In the genomic region with DNA sequence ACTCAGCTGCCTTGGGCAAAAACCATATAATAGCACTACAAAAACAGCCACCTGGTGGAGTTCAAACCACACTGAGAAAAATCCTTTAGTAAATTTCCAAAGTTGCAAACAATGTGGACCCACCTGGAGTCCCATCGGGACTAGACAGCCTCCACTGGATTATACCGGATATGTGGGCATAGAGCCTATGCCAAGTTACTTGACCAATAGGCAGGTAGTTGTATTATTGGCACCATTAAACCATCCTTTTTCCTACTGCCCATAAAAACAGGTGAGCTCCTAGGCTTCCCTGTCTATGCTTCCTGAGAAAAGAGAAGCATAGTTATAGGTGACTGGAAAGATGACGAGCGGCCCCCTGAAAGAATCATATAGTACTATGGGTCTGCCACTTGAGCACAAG, we compare ENCODE assay signal across 24 cellular contexts. TPM values are rescaled to one million over a fixed set of nuclear protein-coding genes. Genes with fewer than 3 reads are reported as not detected.
DNase-seq lines count a peak whose midpoint lies in the region; ATAC-seq, FAIRE-seq and TF ChIP-seq lines count a peak whose summit lies in the region.
"Had no signal": no experiment of that assay in that cellular context is flagged by ENCODE, and none has a peak within 500 bp of the region (broad histone marks: within the 10 kb centered on the region; RNA-seq: fewer than 3 reads in every experiment).

No MANE protein-coding gene starts in this region.

- BruUV-seq in HCT116 (replicated peaks; lab: Mats Ljungman, UMichigan) = no TSS peak

- no peak overlapping the region for H3K27ac ChIP-seq in HCT116 (ENCODE audit: low read depth, low read length)
- H3K27ac ChIP-seq in hepatocyte = peak overlapping the region; percentile 56
- H3K27ac ChIP-seq: SJSA1 had no signal

- CTCF ChIA-PET in HCT116 (lab: Charles Lee) = interaction anchor here (1.3 to 1.4 kb wide), 2 partner anchors 15 to 87 kb away, joined by 3 to 8 read pairs; no protein-coding TSS in a partner anchor
- CTCF ChIA-PET in activated CD4-positive, alpha-beta T cell treated with anti-CD3 and anti-CD28 coated beads, Interleukin-2, amount 10 ng/mL, durations not matched to agents 7 days and 5 days (lab: Charles Lee) = interaction anchor here (0.8 kb wide), 1 partner anchor 15 kb away, joined by 3 read pairs; no protein-coding TSS in a partner anchor

- no peak overlapping the region for H3K4me2 ChIP-seq in HCT116 (ENCODE audit: low read length)
- no peak overlapping the region for H3K4me2 ChIP-seq in hepatocyte
- H3K4me2 ChIP-seq: GM23338 had no signal

- no peaks in the 10 kb centered on the region for H3K36me3 ChIP-seq in HCT116 (ENCODE audit: control insufficient read depth in 1 of 2, insufficient read depth in 2 of 2, low read length in 2 of 2)
- H3K36me3 ChIP-seq in bronchial epithelial cell (ENCODE audit: control insufficient read depth, insufficient read depth, low read length) = no peaks in the 10 kb centered on the region
- no peaks in the 10 kb centered on the region for H3K36me3 ChIP-seq in hepatocyte (replicated peaks; ENCODE audit: insufficient read depth, low read depth)
- H3K36me3 ChIP-seq: SJSA1 had no signal

- H3K9ac ChIP-seq in HCT116 (ENCODE audit: low read length) = no peak overlapping the region

- H3K27me3 ChIP-seq in HCT116 (ENCODE audit: insufficient read depth, low read length) (no peaks in the 10 kb centered on the region), bronchial epithelial cell (ENCODE audit: control insufficient read depth, insufficient read depth, low read length) (no peaks in the 10 kb centered on the region), hepatocyte (no peaks in the 10 kb centered on the region)
- H3K27me3 ChIP-seq: SJSA1 had no signal

- no peaks in the 10 kb centered on the region for H3K36me3 Mint-ChIP-seq in activated CD4-positive, alpha-beta T cell treated with anti-CD3 and anti-CD28 coated beads, Interleukin-2, amount 10 ng/mL, durations not matched to agents 7 days and 5 days (ENCODE audit: low read depth)
- H3K36me3 Mint-ChIP-seq: IgD-negative memory B cell had no signal

- POLR2A ChIA-PET in HCT116 (lab: Charles Lee) = no interaction called here
- POLR2A ChIA-PET in activated CD4-positive, alpha-beta T cell treated with anti-CD3 and anti-CD28 coated beads, Interleukin-2, amount 10 ng/mL, durations not matched to agents 7 days and 5 days (lab: Charles Lee) = no interaction called here

- no peaks in the 10 kb centered on the region for H3K9me3 Mint-ChIP-seq in activated CD4-positive, alpha-beta T cell treated with anti-CD3 and anti-CD28 coated beads, Interleukin-2, amount 10 ng/mL, durations not matched to agents 7 days and 5 days
- H3K9me3 Mint-ChIP-seq: CD4-positive, alpha-beta T cell had no signal

- H3K4me3 ChIP-seq in HCT116 (replicated peaks in 1 of 2; ENCODE audit: low read depth in 1 of 2, low read length in 2 of 2) (no peak overlapping the region), bronchial epithelial cell (ENCODE audit: low read depth, low read length) (no peak overlapping the region), hepatocyte (no peak overlapping the region)
- H3K4me3 ChIP-seq: GM23338, SJSA1 had no signal

- no peak for DNase-seq in HCT116 (ENCODE audit: low read depth, low spot score)
- DNase-seq in NCI-H146 (lab: John Stamatoyannopoulos, UW) = peak; percentile 18
- DNase-seq in bronchial epithelial cell (ENCODE audit: low read depth) = no peak
- DNase-seq in hepatocyte (ENCODE audit: low spot score) = no peak
- no peak for DNase-seq in DMS 273 treated with DMSO at 0.1 percent for 48 hours (lab: John Stamatoyannopoulos, UW)
- no peak for DNase-seq in activated CD4-positive, alpha-beta T cell treated with anti-CD3 and anti-CD28 coated beads, Interleukin-2, amount 10 ng/mL, durations not matched to agents 7 days and 5 days
- DNase-seq in amniotic stem cell (lab: John Stamatoyannopoulos, UW) = no peak
- DNase-seq in NAMALWA (ENCODE audit: low spot score) = no peak
- DNase-seq: Caco-2; CD4-positive, alpha-beta T cell; HCEC 1CT; Karpas-422; NCI-H1417; NCI-H187 treated with DMSO at 0.1 percent for 48 hours; NCI-H526; T-helper 1 cell had no signal

- no peaks in the 10 kb centered on the region for H3K9me3 ChIP-seq in HCT116 (ENCODE audit: control insufficient read depth in 1 of 2, insufficient read depth in 1 of 2, low read depth in 1 of 2, low read length in 2 of 2)
- no peaks in the 10 kb centered on the region for H3K9me3 ChIP-seq in hepatocyte (ENCODE audit: low read depth)
- H3K9me3 ChIP-seq: Caco-2, SJSA1 had no signal

- peaks cover 8% of the 10 kb centered on the region for H3K27me3 Mint-ChIP-seq in activated CD4-positive, alpha-beta T cell treated with anti-CD3 and anti-CD28 coated beads, Interleukin-2, amount 10 ng/mL, durations not matched to agents 7 days and 5 days

- ATAC-seq in HCT116 = no peak
- ATAC-seq: GM23338, Right ventricle myocardium inferior had no signal

- H3K4me1 Mint-ChIP-seq in activated CD4-positive, alpha-beta T cell treated with anti-CD3 and anti-CD28 coated beads, Interleukin-2, amount 10 ng/mL, durations not matched to agents 7 days and 5 days = no peaks in the 10 kb centered on the region

- peak; percentile 66 for FAIRE-seq in bronchial epithelial cell (lab: Jason Lieb, UNC)
- FAIRE-seq: G401.6, GM12892, RCC 7860 had no signal

- H3K4me1 ChIP-seq in HCT116 (ENCODE audit: control insufficient read depth in 1 of 2, insufficient read depth in 2 of 2, low read length in 2 of 2) (peaks cover 0 to 7% of the 10 kb centered on the region in 2 experiments; a peak in 2 of 4 replicates), hepatocyte (ENCODE audit: insufficient read depth) (peaks cover 6% of the 10 kb centered on the region)
- H3K4me1 ChIP-seq: SJSA1 had no signal

- no peak overlapping the region for H3K4me3 Mint-ChIP-seq in activated CD4-positive, alpha-beta T cell treated with anti-CD3 and anti-CD28 coated beads, Interleukin-2, amount 10 ng/mL, durations not matched to agents 7 days and 5 days
- H3K4me3 Mint-ChIP-seq: CD4-positive, alpha-beta T cell; GM23338; IgD-negative memory B cell had no signal

- H2AFZ ChIP-seq in HCT116 (ENCODE audit: low read depth, low read length, poor library complexity, severe bottlenecking) (no peak overlapping the region), hepatocyte (no peak overlapping the region)
- H2AFZ ChIP-seq: GM23338 had no signal

- no peak overlapping the region for H3K27ac Mint-ChIP-seq in activated CD4-positive, alpha-beta T cell treated with anti-CD3 and anti-CD28 coated beads, Interleukin-2, amount 10 ng/mL, durations not matched to agents 7 days and 5 days
- H3K27ac Mint-ChIP-seq: CD4-positive, alpha-beta T cell; GM23338; IgD-negative memory B cell had no signal

- H3K79me2 ChIP-seq in HCT116 (ENCODE audit: insufficient read depth, low read length) = no peaks in the 10 kb centered on the region
- no peaks in the 10 kb centered on the region for H3K79me2 ChIP-seq in hepatocyte

- TF ChIP-seq CTCF in HCT116 (IDR thresholded peaks at IDR 0.05 in 2 of 3, conservative IDR thresholded peaks at IDR 0.05 in 1 of 3; ENCODE audit: borderline replicate concordance in 1 of 3, insufficient read depth in 1 of 3, low read depth in 2 of 3, low read length in 2 of 3) = 0 out of 6 replicates have a peak, but pooled peaks of 1 of the 3 experiments have one; percentile 2
- no peak for TF ChIP-seq CTCF in bronchial epithelial cell (IDR thresholded peaks at IDR 0.05; ENCODE audit: insufficient read depth, low read length, severe bottlenecking)
- no peak for TF ChIP-seq CTCF in hepatocyte (IDR thresholded peaks at IDR 0.05; ENCODE audit: poor library complexity)

- H4K20me1 ChIP-seq in HCT116 (ENCODE audit: insufficient read depth) (no peaks in the 10 kb centered on the region), hepatocyte (ENCODE audit: insufficient read depth, poor library complexity, severe bottlenecking) (no peaks in the 10 kb centered on the region)

- peak; percentile 19; the same call in 1 of the 2 replicates for TF ChIP-seq RAD21 in HCT116 (IDR thresholded peaks at IDR 0.05; ENCODE audit: low read depth)

- TF ChIP-seq POLR2A in HCT116 (IDR thresholded peaks at IDR 0.05; ENCODE audit: borderline replicate concordance, extremely low read depth, insufficient read depth, insufficient read length) = no peak

- intact Hi-C loops in HCT116 (cut with micrococcal nuclease) = no loop called here

- H3K9me2 ChIP-seq in HCT116 (ENCODE audit: insufficient read depth) (0 out of 2 replicates have a peak, but pooled peaks cover 3% of the 10 kb centered on the region), hepatocyte (replicated peaks; ENCODE audit: insufficient read depth) (no peaks in the 10 kb centered on the region)

- WGBS in hepatocyte (ENCODE audit: low lambda C conversion rate, missing lambda C conversion rate) = 70% methylated on average over 4 of the region's 4 CpGs

- RAD21 ChIA-PET in HCT116 (lab: Charles Lee; ENCODE audit: low non-redundant PET in 1 of 2, low total read pairs in 2 of 2, uncharacterized antibody in 2 of 2, unreplicated experiment in 2 of 2) = interaction anchor here in 1 of 2 experiments (1.1 kb wide), 1 partner anchor 88 kb away, joined by 3 read pairs; no protein-coding TSS in a partner anchor

TF ChIP-seq in HCT116, 20 proteins besides CTCF, POLR2A, EP300 and RAD21:
- TF ChIP-seq CBX3 (IDR thresholded peaks at IDR 0.05; ENCODE audit: low read depth) (no peak), YY1 (IDR thresholded peaks at IDR 0.05; ENCODE audit: extremely low read depth, insufficient replicate concordance, low read depth, low read length) (no peak), ZFX (IDR thresholded peaks at IDR 0.05) (no peak), FOSL1 (IDR thresholded peaks at IDR 0.05; ENCODE audit: low read depth) (no peak)
TF ChIP-seq in HCT116: peak in this region for 0.

RNA-seq across cellular contexts. Expression of a gene that starts 51.7 kb away (rescaled TPM):
- total RNA-seq in HCT116 (2021; ENCODE audit: unreplicated experiment) = not detected
- polyA plus RNA-seq in HCT116 (2012) = 0.06 and 0.09 TPM in 2 replicates
- total RNA-seq in bronchial epithelial cell = 17.9 and 31.5 TPM in 2 replicates
- 7.5 and 9.2 TPM in 2 replicates for total RNA-seq in hepatocyte
- polyA plus RNA-seq in hepatocyte = 4.2 and 6.6 TPM in 2 replicates
- total RNA-seq in activated CD4-positive, alpha-beta T cell treated with anti-CD3 and anti-CD28 coated beads, Interleukin-2, amount 10 ng/mL, durations not matched to agents 7 days and 5 days = not detected
- total RNA-seq: CD4-positive, alpha-beta T cell; GM23338; OCI-LY7; Right ventricle myocardium inferior; SJSA1 had no signal
- polyA plus RNA-seq: GM23338, IgD-negative memory B cell had no signal
